1 cellular context compared by ENCODE assay signal in the genomic region with DNA sequence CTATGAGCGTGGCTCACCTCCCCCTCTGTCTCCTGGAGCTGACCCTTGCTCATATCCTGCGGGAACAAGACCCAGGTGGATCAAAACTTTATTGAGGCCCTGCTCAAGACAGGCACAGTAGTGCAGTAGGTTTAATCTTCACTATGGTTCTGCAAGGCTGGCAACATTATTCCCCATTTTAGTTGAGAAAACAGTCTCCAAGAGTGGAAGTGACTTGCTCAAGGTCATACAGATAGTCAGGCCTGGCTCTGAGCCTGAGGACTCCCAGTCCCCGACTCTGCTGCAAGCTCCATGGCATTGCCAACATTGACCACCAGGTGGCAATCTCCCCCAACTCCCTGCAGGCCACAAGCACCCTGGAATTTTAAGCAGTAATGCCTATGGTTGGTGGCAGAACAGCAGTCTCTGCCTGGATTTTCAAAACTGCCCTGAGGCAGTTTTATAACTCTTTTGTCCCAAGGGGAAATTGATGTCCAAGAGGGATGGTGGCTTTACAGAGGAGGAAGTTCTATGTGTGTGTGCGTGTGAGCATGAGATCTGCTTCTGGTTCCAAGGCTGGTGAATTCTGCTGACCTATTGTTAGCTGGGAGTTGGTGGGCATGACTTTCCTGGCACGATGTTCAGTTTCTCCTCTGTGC.
A peak's percentile ranks its signal among the peaks of the same experiment; 100 is the strongest.
TF ChIP-seq lines count a peak whose summit lies in the region.

No MANE protein-coding gene starts in this region.

TF ChIP-seq in IMR-90, 13 proteins besides CTCF, POLR2A, EP300 and RAD21:
- TF ChIP-seq, protein P1, sequence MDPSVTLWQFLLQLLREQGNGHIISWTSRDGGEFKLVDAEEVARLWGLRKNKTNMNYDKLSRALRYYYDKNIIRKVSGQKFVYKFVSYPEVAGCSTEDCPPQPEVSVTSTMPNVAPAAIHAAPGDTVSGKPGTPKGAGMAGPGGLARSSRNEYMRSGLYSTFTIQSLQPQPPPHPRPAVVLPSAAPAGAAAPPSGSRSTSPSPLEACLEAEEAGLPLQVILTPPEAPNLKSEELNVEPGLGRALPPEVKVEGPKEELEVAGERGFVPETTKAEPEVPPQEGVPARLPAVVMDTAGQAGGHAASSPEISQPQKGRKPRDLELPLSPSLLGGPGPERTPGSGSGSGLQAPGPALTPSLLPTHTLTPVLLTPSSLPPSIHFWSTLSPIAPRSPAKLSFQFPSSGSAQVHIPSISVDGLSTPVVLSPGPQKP (IDR thresholded peaks at IDR 0.05; ENCODE audit: borderline replicate concordance, low read depth, low read length): no peak
- peak; percentile 99 for TF ChIP-seq SMC3 (IDR thresholded peaks at IDR 0.05; ENCODE audit: low read depth, low read length)
- TF ChIP-seq MAZ (IDR thresholded peaks at IDR 0.05; ENCODE audit: borderline replicate concordance, low read depth, low read length): peak; percentile 43; the same call in 1 of the 2 replicates
- TF ChIP-seq RFX5 (IDR thresholded peaks at IDR 0.05; ENCODE audit: low read depth, low read length): no peak
- TF ChIP-seq CHD1 (IDR thresholded peaks at IDR 0.05; ENCODE audit: low read depth, low read length): no peak
- TF ChIP-seq FOS (IDR thresholded peaks at IDR 0.05; ENCODE audit: low read depth, low read length): no peak
- no peak for TF ChIP-seq USF2 (IDR thresholded peaks at IDR 0.05; ENCODE audit: low read depth, low read length)
- no peak for TF ChIP-seq MXI1 (IDR thresholded peaks at IDR 0.05; ENCODE audit: borderline replicate concordance, low read depth, low read length)
